In genomic region chr5:159099049-159099760, GRCh38 we compare ENCODE assay signal across 8 cellular contexts. TPM values are rescaled to one million over a fixed set of nuclear protein-coding genes. Genes with fewer than 3 reads are reported as not detected.
DNase-seq lines count a peak whose midpoint lies in the region; ATAC-seq, FAIRE-seq and TF ChIP-seq lines count a peak whose summit lies in the region.

No MANE protein-coding gene starts in this region.

- H3K9me3 ChIP-seq in GM12878 (replicated peaks; ENCODE audit: control insufficient read depth, insufficient read depth, low read length) (no peaks in the 10 kb centered on the region), iPS-18a (ENCODE audit: control insufficient read depth, low read depth, low read length) (no peaks in the 10 kb centered on the region), skeletal muscle tissue (ENCODE audit: control insufficient read depth in 3 of 3, low read length in 3 of 3) (no peaks in the 10 kb centered on the region)

- in situ Hi-C loops in SK-MEL-5 (cut with HindIII; ENCODE audit: low pct_unique_long_range_greater_than_20kb, low sequenced_read_pairs) (no loop called here), GM12878 (cut with MboI) (loop anchor here (5.0 kb wide), 1 partner anchor 142 kb away; no protein-coding TSS in a partner anchor)

- RAD21 ChIA-PET in GM12878 (lab: Charles Lee; ENCODE audit: unreplicated experiment): interaction anchor here (0.9 to 10.0 kb wide), 5 partner anchors 39 to 176 kb away, joined by 3 to 131 read pairs (median 6); no protein-coding TSS in a partner anchor

- H3K27me3 ChIP-seq in GM12878 (replicated peaks in 1 of 2; ENCODE audit: control insufficient read depth in 2 of 2, insufficient read depth in 2 of 2, low read length in 1 of 2) (no peaks in the 10 kb centered on the region), iPS-18a (ENCODE audit: control insufficient read depth, insufficient read depth, low read length) (peaks cover 92% of the 10 kb centered on the region), skeletal muscle tissue (ENCODE audit: control insufficient read depth in 3 of 3, insufficient read depth in 3 of 3, low read length in 3 of 3) (peaks cover 61 to 69% (median 64%) of the 10 kb centered on the region in 3 donors)

- ATAC-seq in HG03521 (IDR thresholded peaks at IDR 0.05; ENCODE audit: unreplicated experiment) (peak; percentile 37), GM12878 (peak; percentile 7)

- TF ChIP-seq POLR2A in GM15510 (IDR thresholded peaks at IDR 0.05; ENCODE audit: borderline replicate concordance, extremely low read depth, insufficient read length) (peak; percentile 41), GM12878 (IDR thresholded peaks at IDR 0.05; ENCODE audit: low read depth, low read length) (peak; percentile 57)

- SMC1A ChIA-PET in GM12878 (lab: Charles Lee; ENCODE audit: uncharacterized antibody, unreplicated experiment): interaction anchor here (1.6 to 3.7 kb wide), 5 partner anchors 9 to 224 kb away, joined by 3 to 28 read pairs (median 5); no protein-coding TSS in a partner anchor

- H3K36me3 ChIP-seq in GM12878 (ENCODE audit: control insufficient read depth in 2 of 2, insufficient read depth in 2 of 2, low read length in 1 of 2) (no peaks in the 10 kb centered on the region), iPS-18a (ENCODE audit: control insufficient read depth, low read depth, low read length) (no peaks in the 10 kb centered on the region), skeletal muscle tissue (ENCODE audit: control insufficient read depth in 3 of 3, insufficient read depth in 3 of 3, low read length in 3 of 3) (peaks cover 0 to 4% (median 0%) of the 10 kb centered on the region in 3 donors)

- H3K4me2 ChIP-seq in GM12878 (ENCODE audit: control insufficient read depth, insufficient read depth): peak overlapping the region; percentile 41; the same call in 1 of the 2 replicates

- DNase-seq in SK-MEL-5 (ENCODE audit: low read depth, low spot score): peak; percentile 36
- no peak for DNase-seq in GM12878 (ENCODE audit: low read depth, low spot score)
- no peak for DNase-seq in midbrain (lab: John Stamatoyannopoulos, UW)

- H3K9ac ChIP-seq in GM12878 (ENCODE audit: control insufficient read depth, insufficient read depth, low read length) (peak overlapping the region; percentile 75), iPS-18a (ENCODE audit: low read length) (no peak overlapping the region), skeletal muscle tissue (ENCODE audit: low read depth in 1 of 3, low read length in 3 of 3) (peak overlapping the region; percentile 72 to 88 (median 80))

- H3K27ac ChIP-seq in 22Rv1 (peak overlapping the region; percentile 64), GM12878 (ENCODE audit: control insufficient read depth, insufficient read depth) (peak overlapping the region; percentile 76), iPS-18a (ENCODE audit: low read length) (no peak overlapping the region), skeletal muscle tissue (ENCODE audit: low read depth, low read length) (peak overlapping the region; percentile 88)

- peaks cover 64% of the 10 kb centered on the region for H3K79me2 ChIP-seq in GM12878 (ENCODE audit: control insufficient read depth, insufficient read depth, low read length)

- H3K4me1 ChIP-seq in GM12878 (ENCODE audit: control insufficient read depth, insufficient read depth, low read length) (peaks cover 5% of the 10 kb centered on the region; the same call in 1 of the 2 replicates), iPS-18a (ENCODE audit: control insufficient read depth, low read depth, low read length) (peaks cover 36% of the 10 kb centered on the region), skeletal muscle tissue (ENCODE audit: control insufficient read depth in 3 of 3, insufficient read depth in 3 of 3, low read length in 3 of 3) (peaks cover 20 to 27% (median 22%) of the 10 kb centered on the region in 3 donors)

- H4K20me1 ChIP-seq in GM12878 (ENCODE audit: control insufficient read depth, insufficient read depth): no peaks in the 10 kb centered on the region

- CTCF ChIA-PET in GM12878 (lab: Yijun Ruan, JAX): interaction anchor here (1.5 kb wide), 1 partner anchor 59 kb away, joined by 3 read pairs; no protein-coding TSS in a partner anchor

- TF ChIP-seq RAD21 in GM12878 (IDR thresholded peaks at IDR 0.05; ENCODE audit: insufficient read depth, low read depth, low read length): no peak

- H2AFZ ChIP-seq in GM12878 (ENCODE audit: control insufficient read depth, low read depth, low read length): no peak overlapping the region

- intact Hi-C loops in GM12878 (cut with micrococcal nuclease; ENCODE audit: unreplicated experiment): loop anchor here (2.0 to 5.0 kb wide), 3 partner anchors 88 to 322 kb away; no protein-coding TSS in a partner anchor

- TSS peak; percentile 69 for BruUV-seq in GM12878 (replicated peaks; lab: Mats Ljungman, UMichigan)

- TF ChIP-seq CTCF in 22Rv1 (IDR thresholded peaks at IDR 0.05) (no peak), GM12878 (IDR thresholded peaks at IDR 0.05 in 2 of 3, conservative IDR thresholded peaks at IDR 0.05 in 1 of 3; ENCODE audit: control insufficient read depth in 2 of 3, extremely low read depth in 1 of 3, insufficient read depth in 1 of 3, low read depth in 3 of 3, low read length in 3 of 3) (no peak)

- POLR2A ChIA-PET in GM12878 (lab: Charles Lee): interaction anchor here (0.8 to 2.2 kb wide), 3 partner anchors 59 to 147 kb away, joined by 3 to 6 read pairs (median 6); no protein-coding TSS in a partner anchor

- peak; percentile 7 for FAIRE-seq in GM12878 (lab: Jason Lieb, UNC)

- TF ChIP-seq EP300 in GM12878 (IDR thresholded peaks at IDR 0.05; ENCODE audit: borderline replicate concordance in 1 of 2, control insufficient read depth in 1 of 2, low read depth in 2 of 2, low read length in 2 of 2): no peak

- peak overlapping the region; percentile 88 for H3K4me3 ChIP-seq in GM12878
- H3K4me3 ChIP-seq in iPS-18a (ENCODE audit: low read length): peak overlapping the region; percentile 49
- H3K4me3 ChIP-seq in skeletal muscle tissue (ENCODE audit: low read length in 3 of 3): peak overlapping the region; percentile 77 to 85 (median 77)

- WGBS in GM12878 (ENCODE audit: insufficient coverage, insufficient replicate concordance, low lambda C conversion rate, missing lambda C conversion rate): 2% methylated on average over 42 of the region's 55 CpGs

TF ChIP-seq in GM12878, 131 proteins besides CTCF, POLR2A, EP300 and RAD21 (continues in another document):
- TF ChIP-seq STAT3 (IDR thresholded peaks at IDR 0.05; ENCODE audit: low read depth, low read length) (no peak), ETV6 (conservative IDR thresholded peaks at IDR 0.05 in 1 of 2, IDR thresholded peaks at IDR 0.05 in 1 of 2; ENCODE audit: borderline replicate concordance in 1 of 2, low read depth in 1 of 2) (peak in 1 of 2 experiments; percentile 24; a peak in 1 of 4 replicates), BHLHE40 (IDR thresholded peaks at IDR 0.05; ENCODE audit: borderline replicate concordance in 1 of 2, low read depth in 2 of 2, low read length in 1 of 2) (peak; percentile 2 to 37; a peak in 1 of 4 replicates), ELK1 (IDR thresholded peaks at IDR 0.05; ENCODE audit: low read depth, low read length) (no peak)

RNA-seq across cellular contexts. Expression of gene EBF1, which starts 0.5 kb away (rescaled TPM):
- 1.1 and 1.4 TPM in 2 replicates for total RNA-seq in SK-MEL-5 (2014; rRNA removed; shearing (Covaris generic))
- polyA plus RNA-seq in SK-MEL-5 (2015; cell fraction: cytosol; rRNA removed): 0.76 and 1.2 TPM in 2 replicates
- 3.1 and 13.7 TPM in 2 replicates for polyA plus RNA-seq in SK-MEL-5 (2015; cell fraction: nucleus; rRNA removed)
- total RNA-seq in GM12878 (2013; cell fraction: nucleolus; rRNA removed): 128 and 147 TPM in 2 replicates
- total RNA-seq in GM12878 (2014; rRNA removed) (4.2 and 4.8 TPM in 2 replicates), GM12878 (2014; rRNA removed; fragmentation: Illumina TruSeq; extraction: Trizol) (6.5 TPM in 2 replicates), GM12878 (2021) (18.6 and 19.0 TPM in 2 replicates), skeletal muscle tissue (18.8 TPM)
- polyA plus RNA-seq in GM12878 (2011; ENCODE audit: low read depth): 2.0 TPM
- polyA plus RNA-seq in GM12878 (2011; rRNA removed) (14.3 and 23.8 TPM in 2 replicates), GM12878 (2014; fragmentation: Illumina TruSeq; extraction: Trizol) (6.1 and 6.5 TPM in 2 replicates), GM12878 (2014; fragmentation: Nextera tagmentation; extraction: Ambion mirVana) (1 to 10 TPM; 5.6 to 7.5 TPM), GM12878 (2014; rRNA removed) (3.3 and 3.5 TPM in 2 replicates), GM12878 (2016; fragmentation: Nextera tagmentation; extraction: Ambion mirVana) (10 to 100 TPM; 10.2 to 16.0 TPM)
- polyA plus RNA-seq in GM12878 (2011; cell fraction: cytosol; rRNA removed): 13.7 and 18.6 TPM in 2 replicates
- polyA plus RNA-seq in GM12878 (2011; cell fraction: nucleus; rRNA removed): 32.5 and 40.8 TPM in 2 replicates
- 5.2 and 5.7 TPM in 2 replicates for polyA plus RNA-seq in GM12878 (2012)
- 90.8 and 96.0 TPM in 2 replicates for polyA minus RNA-seq in GM12878 (2011; rRNA and poly(A)+ RNA removed)
- polyA minus RNA-seq in GM12878 (2011; cell fraction: cytosol; rRNA and poly(A)+ RNA removed): 18.4 and 27.9 TPM in 2 replicates
- 54.5 and 82.3 TPM in 2 replicates for polyA minus RNA-seq in GM12878 (2011; cell fraction: nucleus; rRNA and poly(A)+ RNA removed)
